ENCODE assay signal across 17 cellular contexts in genomic region chr7:45191361-45191760, GRCh38. TPM values are rescaled to one million over a fixed set of nuclear protein-coding genes. Genes with fewer than 3 reads are reported as not detected.
DNase-seq lines count a peak whose midpoint lies in the region; ATAC-seq and TF ChIP-seq lines count a peak whose summit lies in the region.
"Had no signal": no experiment of that assay in that cellular context is flagged by ENCODE, and none has a peak within 500 bp of the region (broad histone marks: within the 10 kb centered on the region; RNA-seq: fewer than 3 reads in every experiment).

No MANE protein-coding gene starts in this region.

- no peak for TF ChIP-seq CTCF in ascending aorta (IDR thresholded peaks at IDR 0.05)

- H3K27ac ChIP-seq in temporal lobe (ENCODE audit: low read depth, low read length) (peak overlapping the region; percentile 69), ascending aorta (no peak overlapping the region)

- intact Hi-C loops in ascending aorta (cut with DNase I) = no loop called here

- peak; percentile 17 for DNase-seq in RPMI7951 (ENCODE audit: low read depth)
- DNase-seq in epidermal melanocyte (ENCODE audit: insufficient read length, low spot score) = peak; percentile 81
- DNase-seq in midbrain (lab: John Stamatoyannopoulos, UW) = peak; percentile 57
- no peak for DNase-seq in ascending aorta (ENCODE audit: low spot score in 2 of 2)
- DNase-seq: DMS79, H7, IMR-90, NCI-H1417 treated with DMSO at 0.1 percent for 48 hours, NCI-H1930, NCI-H345, NCI-H524 treated with DMSO at 0.1 percent for 48 hours, PC-3 had no signal

- no peaks in the 10 kb centered on the region for H3K27me3 ChIP-seq in ascending aorta
- H3K27me3 ChIP-seq: BLaER1 treated with 17β-estradiol and CSF1 and Interleukin-3, amounts not matched to agents 10 nM and 100 nM had no signal

- no peaks in the 10 kb centered on the region for H3K36me3 ChIP-seq in ascending aorta
- H3K36me3 ChIP-seq: BLaER1 treated with 17β-estradiol and CSF1 and Interleukin-3, amounts not matched to agents 10 nM and 100 nM had no signal

- H3K4me1 ChIP-seq in ascending aorta = no peaks in the 10 kb centered on the region

- H3K4me3 ChIP-seq in ascending aorta = no peak overlapping the region

- ATAC-seq in HG02970 (IDR thresholded peaks at IDR 0.05; ENCODE audit: low FRiP score, unreplicated experiment) (no peak), HG02759 (IDR thresholded peaks at IDR 0.05; ENCODE audit: unreplicated experiment) (no peak)
- ATAC-seq: PC-3 had no signal

- no peaks in the 10 kb centered on the region for H3K9me3 ChIP-seq in ascending aorta

RNA-seq across cellular contexts. Expression of gene RAMP3, which starts 33.8 kb away (rescaled TPM):
- 0.78 and 0.84 TPM in 2 replicates for total RNA-seq in RPMI7951 (2014; rRNA removed; shearing (Covaris generic))
- total RNA-seq in temporal lobe (6.1 TPM), ascending aorta (586 TPM)
- total RNA-seq: A673, IMR-90, PC-3 had no signal

Comparison
In these comparisons a context has a peak if more than half of its experiments do, and no peak if none do; other contexts are left out.
1. DNase-seq: peak in RPMI7951 (single experiment), epidermal melanocyte (single experiment) and midbrain (single experiment); none in ascending aorta (0 of 2).
2. RNA of gene RAMP3, which starts 33.8 kb away (total RNA-seq): 586 TPM in ascending aorta (single experiment); 6.1 TPM in temporal lobe (single experiment) and 0.78 to 0.84 TPM in RPMI7951; every median in the first group is over 10 times any median in the second.